Comparison of ENCODE assay signal across 1 cellular context in genomic region chr14:64656986-64657385, GRCh38.
A peak's percentile ranks its signal among the peaks of the same experiment; 100 is the strongest.
TF ChIP-seq lines count a peak whose summit lies in the region.

No MANE protein-coding gene starts in this region.

TF ChIP-seq in liver, 16 proteins besides CTCF, POLR2A, EP300 and RAD21 (continued from another document):
- peak; percentile 84 for TF ChIP-seq MAX (IDR thresholded peaks at IDR 0.05)
- no peak for TF ChIP-seq FOXA2 (IDR thresholded peaks at IDR 0.05)
- TF ChIP-seq FOXA1 (IDR thresholded peaks at IDR 0.05) = no peak
- TF ChIP-seq YY1 (IDR thresholded peaks at IDR 0.05) = peak; percentile 57
- TF ChIP-seq GABPA (IDR thresholded peaks at IDR 0.05 in 1 of 2, conservative IDR thresholded peaks at IDR 0.05 in 1 of 2) = peak in 1 of 2 donors; percentile 31
- peak; percentile 45 to 72 for TF ChIP-seq HNF4A (conservative IDR thresholded peaks at IDR 0.05)
- TF ChIP-seq NR2F2 (IDR thresholded peaks at IDR 0.05) = peak; percentile 20
- TF ChIP-seq HNF4G (IDR thresholded peaks at IDR 0.05) = no peak
- TF ChIP-seq ZBTB33 (IDR thresholded peaks at IDR 0.05) = peak; percentile 79
- TF ChIP-seq SP1 (IDR thresholded peaks at IDR 0.05) = peak; percentile 73
- TF ChIP-seq ATF3 (IDR thresholded peaks at IDR 0.05) = peak; percentile 34
- TF ChIP-seq REST (IDR thresholded peaks at IDR 0.05) = no peak
